Comparison of ENCODE assay signal across 27 cellular contexts in genomic region chr20:17457064-17457463, GRCh38.
"Had no signal": no experiment of that assay in that cellular context is flagged by ENCODE, and none has a peak within 500 bp of the region (broad histone marks: within the 10 kb centered on the region; RNA-seq: fewer than 3 reads in every experiment).

No MANE protein-coding gene starts in this region.

- H3K4me3 ChIP-seq: left ventricle myocardium inferior, lung, mucosa of descending colon, psoas muscle, sigmoid colon, spleen, testis, thyroid gland, transverse colon, upper lobe of left lung, vagina had no signal

- ATAC-seq: mucosa of descending colon; naive thymus-derived CD4-positive, alpha-beta T cell; natural killer cell treated with Interleukin-12 subunit alpha and Interleukin-12 subunit beta and Interleukin-15 and Interleukin-18, amount 100 ng/mL, for 72 hours; psoas muscle; right cardiac atrium; stimulated activated memory B cell treated with anti-CD40 and anti-IgM and Interleukin-4, amounts not matched to agents 10 μg/mL and 1 μg/mL and 100 μg/mL, for 72 hours; stimulated activated naive CD8-positive, alpha-beta T cell treated with anti-CD3 and anti-CD28 coated beads, Interleukin-15, amount 100 ng/mL, for 72 hours had no signal

- DNase-seq: hippocampal formation; left ventricle myocardium inferior; midbrain; mucosa of descending colon; naive thymus-derived CD4-positive, alpha-beta T cell; psoas muscle; right cardiac atrium; sigmoid colon; small intestine; spleen; stimulated activated CD4-positive, alpha-beta T cell treated with anti-CD3 and anti-CD28 coated beads, Interleukin-1b, Interleukin-23, amount 100 ng/mL, for 48 hours; stimulated activated CD4-positive, alpha-beta T cell treated with anti-CD3 and anti-CD28 coated beads, Interleukin-2, amount 100 ng/mL, for 48 hours; stimulated activated CD4-positive, alpha-beta T cell treated with anti-CD3 and anti-CD28 coated beads, Interleukin-4, amount 100 ng/mL, for 4 hours; stimulated activated CD8-positive, alpha-beta memory T cell treated with anti-CD3 and anti-CD28 coated beads, Interleukin-4, amount 100 ng/mL, for 48 hours; stimulated activated naive CD4-positive, alpha-beta T cell treated with Interleukin-2 at 50 U/mL for 16 hours; stimulated activated naive CD8-positive, alpha-beta T cell treated with anti-CD3 and anti-CD28 coated beads, Interleukin-15, amount 100 ng/mL, for 72 hours; substantia nigra; testis; thyroid gland; transverse colon; upper lobe of left lung had no signal

- H3K79me2 ChIP-seq: parathyroid adenoma had no signal

- FAIRE-seq: islet of Langerhans, small intestine had no signal

- H3K36me3 ChIP-seq: left ventricle myocardium inferior, sigmoid colon, spleen, thyroid gland, transverse colon, upper lobe of left lung, vagina had no signal

- H2AFZ ChIP-seq: parathyroid adenoma had no signal

- H3K9ac ChIP-seq: parathyroid adenoma had no signal

- H3K27ac ChIP-seq: left ventricle myocardium inferior, parathyroid adenoma, psoas muscle, sigmoid colon, spleen, testis, thyroid gland, transverse colon, upper lobe of left lung, vagina had no signal

- H3K4me1 ChIP-seq: left ventricle myocardium inferior, parathyroid adenoma, psoas muscle, sigmoid colon, spleen, testis, thyroid gland, transverse colon, upper lobe of left lung, vagina had no signal

- H3K9me3 ChIP-seq: left ventricle myocardium inferior, mucosa of descending colon, psoas muscle, sigmoid colon, spleen, testis, thyroid gland, transverse colon, upper lobe of left lung, vagina had no signal

- H3K27me3 ChIP-seq: testis, thyroid gland, upper lobe of left lung, vagina had no signal
